ENCODE assay signal across 8 cellular contexts in the genomic region with DNA sequence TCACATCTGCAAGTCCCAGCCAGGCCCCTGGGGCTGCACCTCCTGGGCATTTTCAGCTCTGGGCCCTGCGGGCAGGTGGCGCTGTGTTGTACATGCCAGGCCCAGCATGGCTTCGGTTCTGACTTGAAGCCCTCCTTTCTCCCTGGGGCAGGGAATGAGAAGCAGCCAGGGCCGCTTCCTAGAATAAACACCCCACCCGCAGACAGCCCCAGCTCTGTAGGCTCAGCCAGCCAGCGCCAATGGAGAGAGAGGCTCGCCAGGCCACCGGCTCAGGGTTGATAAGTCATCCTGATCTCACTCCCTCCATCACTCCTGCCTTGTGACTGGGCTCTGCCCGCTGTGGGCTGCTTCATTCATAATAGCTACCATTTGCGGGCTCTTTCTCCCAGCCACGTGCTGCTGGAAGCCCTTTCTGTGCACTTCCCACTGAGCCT. TPM values are rescaled to one million over a fixed set of nuclear protein-coding genes. Genes with fewer than 3 reads are reported as not detected.
DNase-seq lines count a peak whose midpoint lies in the region; ATAC-seq and TF ChIP-seq lines count a peak whose summit lies in the region.

No MANE protein-coding gene starts in this region.

- ATAC-seq in PC-3 (peak; percentile 38), Right ventricle myocardium inferior (peak; percentile 9), HG02759 (IDR thresholded peaks at IDR 0.05; ENCODE audit: unreplicated experiment) (no peak)

- H3K36me3 ChIP-seq in breast epithelium (no peaks in the 10 kb centered on the region), PC-3 (ENCODE audit: low read depth, low read length) (no peaks in the 10 kb centered on the region)

- no peak overlapping the region for H3K27ac ChIP-seq in breast epithelium
- H3K27ac ChIP-seq in PC-3 (ENCODE audit: low read length) = no peak overlapping the region

- H3K9ac ChIP-seq in PC-3 (ENCODE audit: low read length) = no peak overlapping the region

- peaks cover 12% of the 10 kb centered on the region for H3K79me2 ChIP-seq in PC-3 (ENCODE audit: low read length)

- CTCF ChIA-PET in MCF 10A (lab: Yijun Ruan, JAX) (interaction anchor here (0.8 to 3.1 kb wide), 7 partner anchors 10 to 109 kb away, joined by 3 to 19 read pairs (median 4); no protein-coding TSS in a partner anchor), PC-3 (lab: Charles Lee) (interaction anchor here (0.7 kb wide), 1 partner anchor 20 kb away, joined by 4 read pairs; no protein-coding TSS in a partner anchor)

- H3K9me3 Mint-ChIP-seq in MCF 10A (ENCODE audit: unreplicated experiment) = no peaks in the 10 kb centered on the region

- no peaks in the 10 kb centered on the region for H3K9me2 ChIP-seq in PC-3 (replicated peaks; ENCODE audit: low read length)

- H3K4me2 ChIP-seq in PC-3 (ENCODE audit: low read length) = no peak overlapping the region

- H3K4me3 ChIP-seq in breast epithelium (no peak overlapping the region), PC-3 (ENCODE audit: low read length) (no peak overlapping the region)

- DNase-seq in MCF 10A (ENCODE audit: unreplicated experiment) (no peak), breast epithelium (ENCODE audit: low spot score in 2 of 2) (no peak), PC-3 (peak; percentile 58), Right ventricle myocardium inferior (ENCODE audit: missing footprints) (no peak), pulmonary artery endothelial cell (ENCODE audit: low read depth, low spot score) (peak; percentile 41), NCI-H446 treated with DMSO at 0.1 percent for 48 hours (lab: John Stamatoyannopoulos, UW) (no peak)
- DNase-seq in activated effector memory CD4-positive, alpha-beta T cell treated with anti-CD3 and anti-CD28 coated beads, Interleukin-2, amount 50 U/mL, for 16 hours = peak; percentile 86

- no peak overlapping the region for H3K4me3 Mint-ChIP-seq in MCF 10A (ENCODE audit: unreplicated experiment)

- H4K20me1 ChIP-seq in PC-3 (ENCODE audit: low read length) = no peaks in the 10 kb centered on the region

- H3K27me3 Mint-ChIP-seq in MCF 10A (ENCODE audit: insufficient read depth, unreplicated experiment) = no peaks in the 10 kb centered on the region

- H3K9me3 ChIP-seq in breast epithelium = no peaks in the 10 kb centered on the region
- H3K9me3 ChIP-seq in PC-3 (ENCODE audit: low read length) = no peaks in the 10 kb centered on the region

- H3K27ac Mint-ChIP-seq in MCF 10A (ENCODE audit: low read depth, unreplicated experiment) = no peak overlapping the region

- H3K27me3 ChIP-seq in breast epithelium = no peaks in the 10 kb centered on the region
- H3K27me3 ChIP-seq in PC-3 (ENCODE audit: low read length) = no peaks in the 10 kb centered on the region

- H3F3A ChIP-seq in PC-3 (ENCODE audit: low read length, unreplicated experiment) = no peaks in the 10 kb centered on the region

- peaks cover 12% of the 10 kb centered on the region for H3K36me3 Mint-ChIP-seq in MCF 10A (ENCODE audit: insufficient read depth, unreplicated experiment)

- intact Hi-C loops in MCF 10A (cut with micrococcal nuclease) = loop anchor here (1.0 to 2.0 kb wide), 2 partner anchors 20 to 37 kb away; a partner anchor contains a TSS
- intact Hi-C loops in breast epithelium (cut with DNase I; ENCODE audit: low total_unique reads) = no loop called here
- intact Hi-C loops in PC-3 (cut with micrococcal nuclease) = no loop called here
- intact Hi-C loops in Right ventricle myocardium inferior (cut with DNase I) = loop anchor here (2.0 kb wide), 1 partner anchor 19 kb away; no protein-coding TSS in a partner anchor

- TF ChIP-seq POLR2A in breast epithelium (IDR thresholded peaks at IDR 0.05) = no peak

- peaks cover 12% of the 10 kb centered on the region for H3K4me1 Mint-ChIP-seq in MCF 10A (ENCODE audit: insufficient read depth, unreplicated experiment)

- peak overlapping the region; percentile 71; the same call in 1 of the 2 replicates for H2AFZ ChIP-seq in PC-3 (ENCODE audit: low read length)

- H3K4me1 ChIP-seq in breast epithelium = peaks cover 0 to 9% of the 10 kb centered on the region in 2 donors
- peaks cover 23% of the 10 kb centered on the region for H3K4me1 ChIP-seq in PC-3 (ENCODE audit: insufficient read depth, low read length)

- no TSS peak for BruUV-seq in MCF 10A (replicated peaks; lab: Mats Ljungman, UMichigan)
- BruUV-seq in PC-3 (replicated peaks; lab: Mats Ljungman, UMichigan) = no TSS peak

- POLR2A ChIA-PET in MCF 10A (lab: Yijun Ruan, JAX) (interaction anchor here (0.9 to 1.4 kb wide), 2 partner anchors 10 to 39 kb away, joined by 5 to 6 read pairs; no protein-coding TSS in a partner anchor), PC-3 (lab: Charles Lee; ENCODE audit: unreplicated experiment) (no interaction called here)

- TF ChIP-seq CTCF in MCF 10A (IDR thresholded peaks at IDR 0.05; ENCODE audit: unreplicated experiment) (peak; percentile 44), breast epithelium (IDR thresholded peaks at IDR 0.05) (no peak), PC-3 (conservative IDR thresholded peaks at IDR 0.05; ENCODE audit: low read depth, low read length) (peak; percentile 71)

RNA-seq across cellular contexts. Expression of a gene that starts 6.0 kb away (rescaled TPM):
- total RNA-seq in MCF 10A (2022) (14.7 and 15.8 TPM in 2 replicates), breast epithelium (1 to 10 TPM in 2 of 3 donors, under 1 TPM in 1; 0.96 to 3.9 (median 1.5) TPM), PC-3 (2014; rRNA removed) (2.1 and 5.9 TPM in 2 replicates), Right ventricle myocardium inferior (16.0 TPM), pulmonary artery endothelial cell (1.1 and 1.6 TPM in 2 replicates)

RNA-seq across cellular contexts. Expression of a gene that starts 37.0 kb away (rescaled TPM):
- total RNA-seq in MCF 10A (2022) = 15.5 and 23.9 TPM in 2 replicates
- total RNA-seq in breast epithelium = 1 to 10 TPM; 4.6 to 7.2 (median 6.2) TPM
- total RNA-seq in PC-3 (2014; rRNA removed) = 35.7 and 38.1 TPM in 2 replicates
- total RNA-seq in Right ventricle myocardium inferior = 4.4 TPM
- 9.4 and 13.6 TPM in 2 replicates for total RNA-seq in pulmonary artery endothelial cell

RNA-seq across cellular contexts. Expression of a gene that starts 41.3 kb away (rescaled TPM):
- 71.8 and 117 TPM in 2 replicates for total RNA-seq in MCF 10A (2022)
- total RNA-seq in breast epithelium = 10 to 100 TPM; 24.9 to 52.4 (median 49.9) TPM
- 91.2 and 95.5 TPM in 2 replicates for total RNA-seq in PC-3 (2014; rRNA removed)
- total RNA-seq in Right ventricle myocardium inferior = 73.4 TPM
- total RNA-seq in pulmonary artery endothelial cell = 20.5 and 26.4 TPM in 2 replicates

Comparison
In these comparisons a context has a peak if more than half of its experiments do, and no peak if none do; other contexts are left out.
1. CTCF ChIP-seq: peak in MCF 10A (single experiment) and PC-3 (single experiment); none in breast epithelium (0 of 3).
2. intact Hi-C loops: an anchor here in MCF 10A (1.0 to 2.0 kb wide) and Right ventricle myocardium inferior (2.0 kb wide); none called in breast epithelium and PC-3.
3. DNase-seq: peak in PC-3 (single experiment), activated effector memory CD4-positive, alpha-beta T cell treated with anti-CD3 and anti-CD28 coated beads, Interleukin-2, amount 50 U/mL, for 16 hours (single experiment) and pulmonary artery endothelial cell (single experiment); none in MCF 10A (single experiment), breast epithelium (0 of 2), Right ventricle myocardium inferior (single experiment) and NCI-H446 treated with DMSO at 0.1 percent for 48 hours (single experiment).